16 cellular contexts compared by ENCODE assay signal in the genomic region with DNA sequence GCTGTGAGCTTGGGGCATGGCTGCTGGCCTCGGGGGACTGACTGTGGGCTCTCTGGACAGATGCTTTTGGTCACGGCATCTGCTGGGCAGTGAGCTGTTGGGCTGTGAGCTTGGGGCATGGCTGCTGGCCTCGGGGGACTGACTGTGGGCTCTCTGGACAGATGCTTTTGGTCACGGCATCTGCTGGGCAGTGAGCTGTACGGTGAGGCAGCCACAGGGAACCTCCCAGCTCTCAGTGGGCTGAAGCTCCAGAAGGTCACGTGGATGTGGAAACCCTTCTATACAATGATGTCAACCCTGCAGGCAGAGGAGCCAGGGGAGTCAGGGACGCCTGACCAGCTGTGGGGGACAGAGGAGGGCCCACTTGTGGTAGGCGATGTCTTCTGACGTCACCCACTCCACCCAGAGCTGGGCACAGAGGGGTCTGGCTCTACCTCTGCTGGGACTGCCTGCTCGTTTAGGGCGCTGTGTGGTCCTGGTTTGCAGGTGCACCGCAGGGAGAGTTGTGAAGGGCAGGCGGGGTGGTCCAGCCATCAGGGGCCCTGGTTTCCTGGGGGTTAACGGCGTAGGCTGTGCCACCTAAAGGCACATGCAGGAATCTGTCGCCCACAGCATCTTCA.
DNase-seq lines count a peak whose midpoint lies in the region; ATAC-seq, FAIRE-seq and TF ChIP-seq lines count a peak whose summit lies in the region.
"Had no signal": no experiment of that assay in that cellular context is flagged by ENCODE, and none has a peak within 500 bp of the region (broad histone marks: within the 10 kb centered on the region; RNA-seq: fewer than 3 reads in every experiment).

No MANE protein-coding gene starts in this region.

- H3K27ac ChIP-seq in DND-41 (ENCODE audit: low read length) (no peak overlapping the region), H1 (ENCODE audit: low read depth, low read length) (no peak overlapping the region), neural progenitor cell (no peak overlapping the region)

- 87% methylated on average over 13 of the region's 16 CpGs; no CpG with 5 or more reads in 1 of the 2 experiments for WGBS in H1 (ENCODE audit: extremely low coverage in 1 of 2, insufficient coverage in 1 of 2, insufficient read length in 1 of 2, insufficient replicate concordance in 2 of 2, low coverage in 1 of 2, low lambda C conversion rate in 2 of 2, missing lambda C conversion rate in 1 of 2), 2 experiments

- H3K4me1 Mint-ChIP-seq in neural progenitor cell, result peaks cover 41% of the 10 kb centered on the region

- H4K91ac ChIP-seq in H1 (replicated peaks; ENCODE audit: insufficient read length, low read length), result no peak overlapping the region

- H2AK5ac ChIP-seq in H1 (ENCODE audit: low read depth, low read length), result no peak overlapping the region

- no peaks in the 10 kb centered on the region for H3K79me2 ChIP-seq in DND-41 (ENCODE audit: insufficient read depth, low read length)
- H3K79me2 ChIP-seq in H1 (ENCODE audit: control insufficient read depth in 1 of 2, insufficient read depth in 2 of 2, low read length in 2 of 2), result peaks cover 0 to 80% of the 10 kb centered on the region in 2 experiments; a peak in 2 of 4 replicates
- H3K79me2 ChIP-seq in neural progenitor cell (ENCODE audit: low read depth), result peaks cover 16% of the 10 kb centered on the region

- H3K4me3 ChIP-seq in DND-41 (ENCODE audit: low read depth in 1 of 2, low read length in 2 of 2) (no peak overlapping the region), H1 (ENCODE audit: extremely low read depth in 1 of 4, insufficient read depth in 2 of 4, low read depth in 3 of 4, low read length in 4 of 4) (no peak overlapping the region), neural progenitor cell (no peak overlapping the region)
- H3K4me3 ChIP-seq: K562 had no signal

- no peak overlapping the region for H2BK20ac ChIP-seq in H1 (ENCODE audit: low read length)

- no peak for TF ChIP-seq RAD21 in H1 (IDR thresholded peaks at IDR 0.05 in 1 of 2, conservative IDR thresholded peaks at IDR 0.05 in 1 of 2; ENCODE audit: low read depth in 2 of 2, low read length in 2 of 2)

- no peak for TF ChIP-seq EP300 in H1 (IDR thresholded peaks at IDR 0.05; ENCODE audit: borderline replicate concordance in 1 of 2, low read depth in 2 of 2, low read length in 2 of 2)

- H3K23me2 ChIP-seq in H1 (ENCODE audit: low read depth, low read length), result peaks cover 3% of the 10 kb centered on the region

- no peak overlapping the region for H3K27ac Mint-ChIP-seq in neural progenitor cell
- H3K27ac Mint-ChIP-seq: B cell; CD4-positive, alpha-beta T cell had no signal

- no peaks in the 10 kb centered on the region for H3F3A ChIP-seq in neural progenitor cell (ENCODE audit: low read depth)

- H3K4me1 ChIP-seq in DND-41 (ENCODE audit: insufficient read depth, low read length) (no peaks in the 10 kb centered on the region), H1 (replicated peaks in 1 of 4; ENCODE audit: control insufficient read depth in 3 of 4, insufficient read depth in 4 of 4, low read length in 3 of 4) (peaks cover 0 to 36% (median 22%) of the 10 kb centered on the region in 4 experiments; a peak in 6 of 7 replicates), neural progenitor cell (peaks cover 18% of the 10 kb centered on the region)

- no peaks in the 10 kb centered on the region for H3K9me3 ChIP-seq in DND-41 (ENCODE audit: insufficient read depth, low read length, severe bottlenecking)
- no peaks in the 10 kb centered on the region for H3K9me3 ChIP-seq in H1 (ENCODE audit: insufficient read depth in 2 of 2, low read depth in 1 of 2, low read length in 1 of 2)
- H3K9me3 ChIP-seq in neural progenitor cell (ENCODE audit: low read depth), result no peaks in the 10 kb centered on the region
- H3K9me3 ChIP-seq: SK-N-SH had no signal

- no peak overlapping the region for H3K9ac ChIP-seq in DND-41 (ENCODE audit: low read depth, low read length)
- H3K9ac ChIP-seq in H1 (replicated peaks in 1 of 4; ENCODE audit: extremely low read depth in 1 of 4, low read depth in 3 of 4, low read length in 3 of 4), result no peak overlapping the region
- no peak overlapping the region for H3K9ac ChIP-seq in neural progenitor cell
- H3K9ac ChIP-seq: SK-N-SH had no signal

- H2BK12ac ChIP-seq in H1 (ENCODE audit: low read depth, low read length), result no peak overlapping the region

- no peak for ATAC-seq in DND-41 (ENCODE audit: insufficient read depth, low read depth)
- no peak for ATAC-seq in HG03342 (IDR thresholded peaks at IDR 0.05; ENCODE audit: unreplicated experiment)
- ATAC-seq: K562 had no signal

- H3K4me3 Mint-ChIP-seq in neural progenitor cell, result no peak overlapping the region
- H3K4me3 Mint-ChIP-seq: B cell; CD4-positive, alpha-beta T cell had no signal

- CTCF ChIA-PET in H1 (lab: Charles Lee; ENCODE audit: partially characterized antibody), result interaction anchor here (0.6 to 1.5 kb wide), 3 partner anchors 11 to 355 kb away, joined by 3 read pairs; no protein-coding TSS in a partner anchor

- no peak overlapping the region for H3K4ac ChIP-seq in H1 (replicated peaks; ENCODE audit: insufficient read length, low read depth, low read length)

- H3K27me3 ChIP-seq in DND-41 (ENCODE audit: insufficient read depth, low read length, poor library complexity) (no peaks in the 10 kb centered on the region), H1 (replicated peaks in 1 of 4; ENCODE audit: control insufficient read depth in 3 of 4, extremely low read depth in 1 of 4, insufficient read depth in 3 of 4, low read length in 3 of 4) (peaks cover 0 to 4% (median 1%) of the 10 kb centered on the region in 4 experiments; a peak in 3 of 7 replicates), neural progenitor cell (peaks cover 8% of the 10 kb centered on the region)

- H2AFZ ChIP-seq in DND-41 (ENCODE audit: low read depth, low read length) (no peak overlapping the region), H1 (ENCODE audit: low read length) (no peak overlapping the region), neural progenitor cell (replicated peaks) (no peak overlapping the region)

- H3K14ac ChIP-seq in H1 (ENCODE audit: insufficient read length), result no peak overlapping the region

- peaks cover 37% of the 10 kb centered on the region for H3K79me1 ChIP-seq in H1 (ENCODE audit: low read depth, low read length)

- H2BK15ac ChIP-seq in H1 (ENCODE audit: low read length), result 0 out of 2 replicates have a peak overlapping the region, but pooled peaks have one; percentile 46

- H3K4me2 ChIP-seq in DND-41 (ENCODE audit: insufficient read depth, low read length) (no peak overlapping the region), H1 (ENCODE audit: insufficient read depth in 1 of 2, low read depth in 2 of 2, low read length in 2 of 2) (peak overlapping the region; percentile 48 to 52; a peak in 1 of 4 replicates), neural progenitor cell (peak overlapping the region; percentile 45)
- H3K4me2 ChIP-seq: SK-N-SH had no signal

- no peak overlapping the region for H3K18ac ChIP-seq in H1 (ENCODE audit: extremely low read depth, low read length)

- H4K8ac ChIP-seq in H1 (ENCODE audit: extremely low read depth, insufficient read depth, low read length), result no peak overlapping the region

- H3K9me3 Mint-ChIP-seq in neural progenitor cell, result no peaks in the 10 kb centered on the region
- H3K9me3 Mint-ChIP-seq: CD4-positive, alpha-beta T cell had no signal

- H3K36me3 ChIP-seq in DND-41 (ENCODE audit: insufficient read depth, low read length) (no peaks in the 10 kb centered on the region), H1 (ENCODE audit: control insufficient read depth in 2 of 4, insufficient read depth in 4 of 4, low read length in 3 of 4) (no peaks in the 10 kb centered on the region), neural progenitor cell (no peaks in the 10 kb centered on the region)

- peak; percentile 59 for DNase-seq in AG08395 (ENCODE audit: low spot score)
- no peak for DNase-seq in DND-41
- DNase-seq in H1 (ENCODE audit: low read depth in 1 of 2, low spot score in 2 of 2), result no peak
- DNase-seq in neural progenitor cell (ENCODE audit: low spot score), result no peak
- no peak for DNase-seq in pons (ENCODE audit: low spot score)
- DNase-seq in NAMALWA (ENCODE audit: low spot score), result no peak
- DNase-seq in ureter (ENCODE audit: low spot score), result no peak
- DNase-seq: CD4-positive, alpha-beta T cell; MV-4-11; NCI-H1417 treated with DMSO at 0.1 percent for 48 hours; NCI-H2081; NCI-H524; SK-N-SH had no signal

- no peak for TF ChIP-seq POLR2A in H1 (IDR thresholded peaks at IDR 0.05; ENCODE audit: control extremely low read depth in 1 of 2, low read depth in 2 of 2, low read length in 2 of 2)

- H3K36me3 Mint-ChIP-seq in neural progenitor cell, result peaks cover 1% of the 10 kb centered on the region

- no peaks in the 10 kb centered on the region for H4K20me1 ChIP-seq in DND-41 (ENCODE audit: insufficient read depth, low read length)
- peaks cover 27 to 34% of the 10 kb centered on the region in 2 experiments for H4K20me1 ChIP-seq in H1 (replicated peaks in 1 of 2; ENCODE audit: control insufficient read depth in 1 of 2, insufficient read depth in 2 of 2, low read length in 2 of 2)
- peaks cover 29% of the 10 kb centered on the region for H4K20me1 ChIP-seq in neural progenitor cell (ENCODE audit: low read depth)

- H4K5ac ChIP-seq in H1 (ENCODE audit: insufficient read length, low read depth, low read length), result no peak overlapping the region

- peak; percentile 15 for TF ChIP-seq CTCF in DND-41 (IDR thresholded peaks at IDR 0.05; ENCODE audit: borderline replicate concordance, extremely low read depth, low read length, poor library complexity, severe bottlenecking)
- no peak for TF ChIP-seq CTCF in H1 (IDR thresholded peaks at IDR 0.05; ENCODE audit: control extremely low read depth in 1 of 3, insufficient read depth in 1 of 3, low read depth in 1 of 3, low read length in 3 of 3)
- no peak for TF ChIP-seq CTCF in neural progenitor cell (IDR thresholded peaks at IDR 0.05)

- no peak overlapping the region for H3K56ac ChIP-seq in H1 (replicated peaks; ENCODE audit: insufficient read length, low read depth, low read length)

- no peak for FAIRE-seq in H1 (lab: Jason Lieb, UNC)
- FAIRE-seq: K562 had no signal

- no peak overlapping the region for H3K23ac ChIP-seq in H1 (ENCODE audit: insufficient read length)

- peaks cover 7% of the 10 kb centered on the region for H3K27me3 Mint-ChIP-seq in neural progenitor cell (ENCODE audit: insufficient read depth, low read depth)

- 0 out of 2 replicates have a peak overlapping the region, but pooled peaks have one; percentile 44 for H2BK5ac ChIP-seq in H1 (ENCODE audit: low read depth, low read length)

- no peak overlapping the region for H2BK120ac ChIP-seq in H1 (replicated peaks; ENCODE audit: low read depth, low read length)

- POLR2A ChIA-PET in H1 (lab: Charles Lee; ENCODE audit: partially characterized antibody), result no interaction called here

TF ChIP-seq in H1, 55 proteins besides CTCF, POLR2A, EP300 and RAD21 (continues in another document):
- TF ChIP-seq GABPA (IDR thresholded peaks at IDR 0.05; ENCODE audit: borderline replicate concordance, insufficient read depth, low read length) (no peak), SAP30 (IDR thresholded peaks at IDR 0.05; ENCODE audit: insufficient read depth, insufficient replicate concordance, low read length) (no peak), SUZ12 (IDR thresholded peaks at IDR 0.05; ENCODE audit: low read length) (no peak), HDAC2 (IDR thresholded peaks at IDR 0.05; ENCODE audit: borderline replicate concordance in 1 of 2, low read depth in 2 of 2, low read length in 2 of 2) (no peak), JUN (IDR thresholded peaks at IDR 0.05; ENCODE audit: low read depth, low read length) (no peak)
